In genomic region chr11:118785362-118785761, GRCh38 we compare ENCODE assay signal across 12 cellular contexts. TPM values are rescaled to one million over a fixed set of nuclear protein-coding genes. Genes with fewer than 3 reads are reported as not detected.
DNase-seq lines count a peak whose midpoint lies in the region; ATAC-seq, FAIRE-seq and TF ChIP-seq lines count a peak whose summit lies in the region.
"Had no signal": no experiment of that assay in that cellular context is flagged by ENCODE, and none has a peak within 500 bp of the region (broad histone marks: within the 10 kb centered on the region; RNA-seq: fewer than 3 reads in every experiment).

No MANE protein-coding gene starts in this region.

- peak overlapping the region in 1 of 3 donors; percentile 48 for H3K27ac Mint-ChIP-seq in CD4-positive, CD25-positive, alpha-beta regulatory T cell
- peak overlapping the region; percentile 90 for H3K27ac Mint-ChIP-seq in activated naive CD8-positive, alpha-beta T cell

- TF ChIP-seq CTCF in kidney (IDR thresholded peaks at IDR 0.05; ENCODE audit: borderline replicate concordance, extremely low read depth, insufficient read depth) = no peak

- in situ Hi-C loops in GM23248 (cut with MboI) = no loop called here

- H3K4me1 Mint-ChIP-seq in CD4-positive, CD25-positive, alpha-beta regulatory T cell = peaks cover 17 to 80% (median 43%) of the 10 kb centered on the region in 4 donors
- peaks cover 55% of the 10 kb centered on the region for H3K4me1 Mint-ChIP-seq in activated naive CD8-positive, alpha-beta T cell (ENCODE audit: low read depth)

- H3K4me2 ChIP-seq in GM23248 (ENCODE audit: unreplicated experiment) (peak overlapping the region; percentile 5), Karpas-422 (ENCODE audit: low read depth, low read length, poor library complexity, severe bottlenecking) (no peak overlapping the region)

- 61 to 62% methylated on average over 3 of the region's 3 CpGs for WGBS in GM23248 (ENCODE audit: low coverage in 1 of 2, low lambda C conversion rate in 2 of 2, missing lambda C conversion rate in 2 of 2), 2 experiments

- H4K20me1 ChIP-seq in GM23248 (ENCODE audit: insufficient read depth) (peaks cover 23% of the 10 kb centered on the region; the same call in 1 of the 2 replicates), Karpas-422 (ENCODE audit: insufficient read depth, low read depth, low read length) (no peaks in the 10 kb centered on the region)

- H3K9me2 ChIP-seq in GM23248 (ENCODE audit: insufficient read depth) (no peaks in the 10 kb centered on the region), Karpas-422 (replicated peaks; ENCODE audit: insufficient read depth, low read length) (no peaks in the 10 kb centered on the region)

- peak overlapping the region; percentile 85 for H3K4me3 ChIP-seq in CD4-positive, CD25-positive, alpha-beta regulatory T cell (ENCODE audit: low read depth, low read length)
- H3K4me3 ChIP-seq in GM23248 (no peak overlapping the region), kidney (ENCODE audit: low read length in 2 of 2) (no peak overlapping the region), Karpas-422 (ENCODE audit: low read length) (no peak overlapping the region)
- H3K4me3 ChIP-seq: ovary had no signal

- H3K27ac ChIP-seq in CD4-positive, CD25-positive, alpha-beta regulatory T cell (ENCODE audit: insufficient read depth, low read length, poor library complexity, severe bottlenecking) = peak overlapping the region; percentile 58
- H3K27ac ChIP-seq in GM23248 (peak overlapping the region; percentile 20; the same call in 1 of the 2 replicates), kidney (ENCODE audit: low read depth in 2 of 2, low read length in 2 of 2) (no peak overlapping the region), Karpas-422 (ENCODE audit: low read length) (no peak overlapping the region)
- H3K27ac ChIP-seq: ovary, VCaP had no signal

- H3K36me3 ChIP-seq in CD4-positive, CD25-positive, alpha-beta regulatory T cell (ENCODE audit: control insufficient read depth, insufficient read depth, low read length) = peaks cover 43% of the 10 kb centered on the region
- H3K36me3 ChIP-seq in GM23248 (ENCODE audit: low read depth) (peaks cover 43% of the 10 kb centered on the region), kidney (ENCODE audit: control insufficient read depth in 1 of 2, insufficient read depth in 2 of 2, low read length in 2 of 2) (peaks cover 7 to 31% of the 10 kb centered on the region in 2 donors), Karpas-422 (ENCODE audit: insufficient read depth, low read length) (peaks cover 5% of the 10 kb centered on the region; the same call in 1 of the 2 replicates)
- H3K36me3 ChIP-seq: ovary had no signal

- H3K9me3 Mint-ChIP-seq in CD4-positive, CD25-positive, alpha-beta regulatory T cell = no peaks in the 10 kb centered on the region
- H3K9me3 Mint-ChIP-seq in activated naive CD8-positive, alpha-beta T cell (ENCODE audit: low read depth) = no peaks in the 10 kb centered on the region

- intact Hi-C loops in kidney (cut with DNase I) = no loop called here

- no peak for ATAC-seq in CD4-positive, CD25-positive, alpha-beta regulatory T cell (ENCODE audit: low read depth in 2 of 2)
- ATAC-seq in GM19395 (IDR thresholded peaks at IDR 0.05; ENCODE audit: unreplicated experiment) = no peak

- peaks cover 22% of the 10 kb centered on the region for H3K36me3 Mint-ChIP-seq in CD4-positive, CD25-positive, alpha-beta regulatory T cell
- H3K36me3 Mint-ChIP-seq in activated naive CD8-positive, alpha-beta T cell = peaks cover 7% of the 10 kb centered on the region

- H3K9me3 ChIP-seq in CD4-positive, CD25-positive, alpha-beta regulatory T cell (ENCODE audit: control insufficient read depth in 2 of 2, low read length in 2 of 2) = no peaks in the 10 kb centered on the region
- H3K9me3 ChIP-seq in GM23248 (ENCODE audit: low read depth) (no peaks in the 10 kb centered on the region), kidney (ENCODE audit: control insufficient read depth in 1 of 2, low read length in 2 of 2) (no peaks in the 10 kb centered on the region), Karpas-422 (ENCODE audit: low read length) (no peaks in the 10 kb centered on the region)
- H3K9me3 ChIP-seq: ovary, thoracic aorta had no signal

- H3K4me3 Mint-ChIP-seq in CD4-positive, CD25-positive, alpha-beta regulatory T cell = peak overlapping the region; percentile 69 to 96 (median 93)
- peak overlapping the region; percentile 99 for H3K4me3 Mint-ChIP-seq in activated naive CD8-positive, alpha-beta T cell

- H3F3A ChIP-seq in GM23248 (ENCODE audit: insufficient read depth) = peaks cover 30% of the 10 kb centered on the region

- H2AFZ ChIP-seq in GM23248 (no peak overlapping the region), Karpas-422 (ENCODE audit: low read length) (no peak overlapping the region)

- FAIRE-seq in kidney (lab: Jason Lieb, UNC) = no peak

- peaks cover 9% of the 10 kb centered on the region for H3K27me3 Mint-ChIP-seq in CD4-positive, CD25-positive, alpha-beta regulatory T cell
- no peaks in the 10 kb centered on the region for H3K27me3 Mint-ChIP-seq in activated naive CD8-positive, alpha-beta T cell

- no peak overlapping the region for H3K9ac ChIP-seq in GM23248
- no peak overlapping the region for H3K9ac ChIP-seq in kidney (ENCODE audit: low read length in 2 of 2)
- no peak overlapping the region for H3K9ac ChIP-seq in Karpas-422 (ENCODE audit: low read length)

- H3K79me2 ChIP-seq in GM23248 (ENCODE audit: insufficient read depth) = peaks cover 100% of the 10 kb centered on the region
- H3K79me2 ChIP-seq in Karpas-422 (ENCODE audit: low read length) = peaks cover 87% of the 10 kb centered on the region

- H3K27me3 ChIP-seq in CD4-positive, CD25-positive, alpha-beta regulatory T cell (ENCODE audit: control insufficient read depth, insufficient read depth, low read length) = no peaks in the 10 kb centered on the region
- H3K27me3 ChIP-seq in GM23248 (replicated peaks; ENCODE audit: insufficient read depth) = no peaks in the 10 kb centered on the region
- no peaks in the 10 kb centered on the region for H3K27me3 ChIP-seq in Karpas-422 (ENCODE audit: low read length)
- H3K27me3 ChIP-seq: ovary had no signal

- peaks cover 65% of the 10 kb centered on the region for H3K4me1 ChIP-seq in CD4-positive, CD25-positive, alpha-beta regulatory T cell (ENCODE audit: control insufficient read depth, insufficient read depth, low read length, poor library complexity, severe bottlenecking)
- H3K4me1 ChIP-seq in GM23248 (ENCODE audit: insufficient read depth) (peaks cover 19% of the 10 kb centered on the region), kidney (ENCODE audit: control insufficient read depth in 1 of 2, insufficient read depth in 1 of 2, low read depth in 1 of 2, low read length in 2 of 2) (peaks cover 4 to 14% of the 10 kb centered on the region in 2 donors), Karpas-422 (ENCODE audit: low read length) (peaks cover 15% of the 10 kb centered on the region)

- no peak for DNase-seq in CD4-positive, CD25-positive, alpha-beta regulatory T cell
- DNase-seq in GM23248 (peak; percentile 67), iris pigment epithelial cell (ENCODE audit: low read depth) (peak; percentile 54), kidney (no peak), Karpas-422 (no peak)
- DNase-seq: aorta, ovary, RPMI8226 had no signal

RNA-seq across cellular contexts. Expression of gene DDX6, which starts 5.6 kb away (rescaled TPM):
- total RNA-seq in CD4-positive, CD25-positive, alpha-beta regulatory T cell = 293 TPM
- polyA plus RNA-seq in CD4-positive, CD25-positive, alpha-beta regulatory T cell = 100 to 1,000 TPM in 1 of 4 donors, 10 to 100 TPM in 3; 79.0 to 103 (median 94.6) TPM
- 84.6 and 88.9 TPM in 2 replicates for total RNA-seq in GM23248 (2014; rRNA removed; shearing (Covaris generic))
- polyA plus RNA-seq in GM23248 (2016; fragmentation: Nextera tagmentation; extraction: Ambion mirVana) = 20.9 and 21.3 TPM in 2 replicates
- total RNA-seq in kidney = 121 TPM
- polyA plus RNA-seq in kidney (ENCODE audit: insufficient read depth, low read depth, low replicate concordance) = 22.5 TPM
- total RNA-seq in Karpas-422 (2014; rRNA removed; shearing (Covaris generic); ENCODE audit: low replicate concordance) = 29.4 and 52.8 TPM in 2 replicates

Comparison
In these comparisons a context has a peak if more than half of its experiments do, and no peak if none do; other contexts are left out.
1. DNase-seq: peak in GM23248 (single experiment) and iris pigment epithelial cell (single experiment); none in CD4-positive, CD25-positive, alpha-beta regulatory T cell (0 of 3), kidney (single experiment) and Karpas-422 (single experiment).
2. H3K27ac ChIP-seq: peak in CD4-positive, CD25-positive, alpha-beta regulatory T cell (single experiment) and GM23248 (single experiment); none in kidney (0 of 2) and Karpas-422 (single experiment).